ENCODE assay signal across 8 cellular contexts in genomic region chr3:107241217-107241616, GRCh38.
DNase-seq lines count a peak whose midpoint lies in the region; ATAC-seq and TF ChIP-seq lines count a peak whose summit lies in the region.

No MANE protein-coding gene starts in this region.

- no peak overlapping the region for H3K27ac Mint-ChIP-seq in endodermal cell

- 0 to 23% methylated on average over 3 to 7 of the region's 7 CpGs for whole genome bisulfite sequencing in endodermal cell (ENCODE audit: insufficient coverage in 1 of 2, insufficient read length in 1 of 2), 2 experiments

- H3K27me3 ChIP-seq in BLaER1 treated with 17β-estradiol and CSF1 and Interleukin-3, amounts not matched to agents 10 nM and 100 nM = no peaks in the 10 kb centered on the region
- H3K27me3 ChIP-seq in endodermal cell (ENCODE audit: control insufficient read depth, insufficient read depth, low read length, poor library complexity, severe bottlenecking) (peaks cover 10% of the 10 kb centered on the region), uterus (no peaks in the 10 kb centered on the region)

- no peak for TF ChIP-seq POLR2A in uterus (IDR thresholded peaks at IDR 0.05)

- H3K27ac ChIP-seq in BLaER1 treated with 17β-estradiol and CSF1 and Interleukin-3, amounts not matched to agents 10 nM and 100 nM = peak overlapping the region in 3 of 11 experiments; percentile 7 to 49 (median 37); a peak in 2 of 22 replicates
- H3K27ac ChIP-seq in SK-N-MC = no peak overlapping the region
- no peak overlapping the region for H3K27ac ChIP-seq in endodermal cell (ENCODE audit: low read depth, low read length)
- peak overlapping the region; percentile 81 to 83 for H3K27ac ChIP-seq in uterus

- H3K36me3 ChIP-seq in BLaER1 treated with 17β-estradiol and CSF1 and Interleukin-3, amounts not matched to agents 10 nM and 100 nM = 0 out of 22 replicates have a peak, but pooled peaks cover 0 to 6% (median 0%) of the 10 kb centered on the region in 11 experiments
- H3K36me3 ChIP-seq in SK-N-MC (ENCODE audit: insufficient read depth, low read length) (no peaks in the 10 kb centered on the region), endodermal cell (ENCODE audit: control insufficient read depth, insufficient read depth, low read length) (peaks cover 5% of the 10 kb centered on the region), mucosa of descending colon (ENCODE audit: low read depth) (no peaks in the 10 kb centered on the region), uterus (no peaks in the 10 kb centered on the region)

- H3K9me3 Mint-ChIP-seq in endodermal cell = no peaks in the 10 kb centered on the region

- DNase-seq in SK-N-MC (ENCODE audit: low read depth, low spot score) = no peak
- peak; percentile 71 for DNase-seq in endodermal cell
- DNase-seq in mucosa of descending colon = peak; percentile 29 to 50 (median 44)
- DNase-seq in uterus = peak in 1 of 2 donors; percentile 27
- no peak for DNase-seq in NCI-H510A (lab: John Stamatoyannopoulos, UW)

- H3K9ac ChIP-seq in BLaER1 treated with 17β-estradiol and CSF1 and Interleukin-3, amounts not matched to agents 10 nM and 100 nM = peak overlapping the region; percentile 63 to 83 (median 71)
- H3K9ac ChIP-seq in SK-N-MC (ENCODE audit: insufficient read length) (peak overlapping the region; percentile 61), endodermal cell (ENCODE audit: extremely low read depth, low read length, poor library complexity, severe bottlenecking) (peak overlapping the region; percentile 36)

- peak overlapping the region; percentile 77 to 99 (median 89) for H3K4me2 ChIP-seq in BLaER1 treated with 17β-estradiol and CSF1 and Interleukin-3, amounts not matched to agents 10 nM and 100 nM

- no peaks in the 10 kb centered on the region for H3K36me3 Mint-ChIP-seq in endodermal cell (ENCODE audit: low read depth)

- peak overlapping the region; percentile 72 to 85 (median 82) for H3K4me3 ChIP-seq in BLaER1 treated with 17β-estradiol and CSF1 and Interleukin-3, amounts not matched to agents 10 nM and 100 nM
- peak overlapping the region; percentile 83 for H3K4me3 ChIP-seq in SK-N-MC
- H3K4me3 ChIP-seq in endodermal cell (ENCODE audit: low read length) = peak overlapping the region; percentile 90
- no peak overlapping the region for H3K4me3 ChIP-seq in mucosa of descending colon
- H3K4me3 ChIP-seq in uterus = peak overlapping the region; percentile 62 to 74

- TF ChIP-seq CTCF in endodermal cell (conservative IDR thresholded peaks at IDR 0.05) (peak; percentile 25), mucosa of descending colon (IDR thresholded peaks at IDR 0.05) (no peak), uterus (IDR thresholded peaks at IDR 0.05) (no peak)

- no peaks in the 10 kb centered on the region for H3K9me3 ChIP-seq in BLaER1 treated with 17β-estradiol and CSF1 and Interleukin-3, amounts not matched to agents 10 nM and 100 nM (replicated peaks in 1 of 11)
- H3K9me3 ChIP-seq in SK-N-MC (ENCODE audit: low read depth, low read length) = no peaks in the 10 kb centered on the region
- no peaks in the 10 kb centered on the region for H3K9me3 ChIP-seq in endodermal cell (ENCODE audit: control insufficient read depth, low read length)
- no peaks in the 10 kb centered on the region for H3K9me3 ChIP-seq in mucosa of descending colon
- H3K9me3 ChIP-seq in uterus = no peaks in the 10 kb centered on the region

- no peaks in the 10 kb centered on the region; a peak in 1 of 22 replicates for H4K20me1 ChIP-seq in BLaER1 treated with 17β-estradiol and CSF1 and Interleukin-3, amounts not matched to agents 10 nM and 100 nM

- H3K4me1 Mint-ChIP-seq in endodermal cell = peaks cover 6% of the 10 kb centered on the region

- peaks cover 9% of the 10 kb centered on the region for H3K27me3 Mint-ChIP-seq in endodermal cell (ENCODE audit: insufficient read depth)

- peak; percentile 26 for ATAC-seq in GM18520 (IDR thresholded peaks at IDR 0.05; ENCODE audit: unreplicated experiment)
- peak; percentile 74 for ATAC-seq in HG03342 (IDR thresholded peaks at IDR 0.05; ENCODE audit: unreplicated experiment)
- ATAC-seq in mucosa of descending colon = peak; percentile 72

- H3K4me1 ChIP-seq in BLaER1 treated with 17β-estradiol and CSF1 and Interleukin-3, amounts not matched to agents 10 nM and 100 nM = peaks cover 0 to 18% (median 7%) of the 10 kb centered on the region in 10 experiments; a peak in 12 of 20 replicates
- H3K4me1 ChIP-seq in endodermal cell (ENCODE audit: control insufficient read depth, insufficient read depth, low read length) (no peaks in the 10 kb centered on the region), mucosa of descending colon (ENCODE audit: low read depth) (no peaks in the 10 kb centered on the region), uterus (no peaks in the 10 kb centered on the region)

- H3K4me3 Mint-ChIP-seq in endodermal cell = peak overlapping the region; percentile 79

- intact Hi-C loops in mucosa of descending colon (cut with DNase I, micrococcal nuclease) = loop anchor here in 1 of 2 donors (10.0 kb wide), 1 partner anchor 184 kb away; no protein-coding TSS in a partner anchor
- intact Hi-C loops in uterus (cut with DNase I; ENCODE audit: low total_unique reads) = no loop called here

Comparison
In these comparisons a context has a peak if more than half of its experiments do, and no peak if none do; other contexts are left out.
1. H3K27ac ChIP-seq: peak in uterus (2 of 2); none in SK-N-MC (single experiment) and endodermal cell (single experiment).
2. DNase-seq: peak in endodermal cell (single experiment) and mucosa of descending colon (3 of 3); none in SK-N-MC (single experiment) and NCI-H510A (single experiment).
3. Peak in every context shown above with its lines, with median percentiles within 50 percentile points of each other: H3K9ac ChIP-seq and ATAC-seq.